In the genomic region with DNA sequence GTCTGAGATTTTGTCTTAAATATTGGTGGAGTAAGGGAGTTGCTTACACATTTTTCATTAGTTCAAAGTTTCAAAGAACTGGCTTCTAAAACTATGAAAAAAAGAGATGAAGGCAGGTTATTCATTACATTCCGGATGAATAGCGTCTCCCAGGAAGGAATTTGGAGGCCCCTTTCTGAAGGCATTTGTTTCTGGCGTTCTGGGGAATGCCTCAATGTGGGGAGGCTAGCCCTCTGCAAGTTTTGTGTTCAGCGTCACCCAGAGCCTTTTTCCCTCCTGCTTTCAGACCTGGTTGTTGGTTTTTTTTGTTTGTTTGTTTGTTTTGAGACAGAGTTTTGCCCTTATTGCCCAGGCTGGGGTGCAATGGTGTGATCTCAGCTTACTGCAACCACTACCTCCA, we compare ENCODE assay signal across 20 cellular contexts. TPM values are rescaled to one million over a fixed set of nuclear protein-coding genes. Genes with fewer than 3 reads are reported as not detected.
"Had no signal": no experiment of that assay in that cellular context is flagged by ENCODE, and none has a peak within 500 bp of the region (broad histone marks: within the 10 kb centered on the region; RNA-seq: fewer than 3 reads in every experiment).

No MANE protein-coding gene starts in this region.

- DNase-seq: activated CD4-positive, alpha-beta T cell treated with anti-CD3 and anti-CD28 coated beads for 36 hours; activated CD8-positive, alpha-beta memory T cell treated with anti-CD3 and anti-CD28 coated beads, Interleukin-2, amount 50 U/mL, for 4 hours; activated CD8-positive, alpha-beta T cell treated with anti-CD3 and anti-CD28 coated beads for 36 hours; activated gamma-delta T cell treated with Interleukin-2 at 50 U/mL for 16 hours; activated naive CD8-positive, alpha-beta T cell treated with anti-CD3 and anti-CD28 coated beads for 36 hours; activated T-cell treated with anti-CD3 and anti-CD28 coated beads, Interleukin-2, amount 50 U/mL, for 72 hours; aorta; colonic mucosa; effector CD8-positive, alpha-beta T cell; gastrocnemius medialis; heart right ventricle; lower lobe of right lung; naive thymus-derived CD4-positive, alpha-beta T cell; stimulated activated CD4-positive, alpha-beta T cell treated with anti-CD3 and anti-CD28 coated beads, Interleukin-4, amount 100 ng/mL, for 1 hour; stimulated activated CD8-positive, alpha-beta memory T cell treated with anti-CD3 and anti-CD28 coated beads, Interleukin-4, amount 100 ng/mL, for 48 hours; stimulated activated naive CD8-positive, alpha-beta T cell treated with anti-CD3 and anti-CD28 coated beads, Interleukin-15, Interleukin-2, amounts not matched to agents 100 U/mL and 50 U/mL, for 24 hours; T-cell; T1000 had no signal

- H3K9me3 Mint-ChIP-seq: activated CD8-positive, alpha-beta T cell treated with anti-CD3 and anti-CD28 coated beads for 36 hours; activated naive CD8-positive, alpha-beta T cell treated with anti-CD3 and anti-CD28 coated beads for 36 hours; activated T-cell treated with anti-CD3 and anti-CD28 coated beads, Interleukin-2, amount 50 U/mL, for 72 hours; T-cell had no signal

- H3K36me3 ChIP-seq: colonic mucosa, gastrocnemius medialis, lower lobe of right lung, thoracic aorta had no signal

- H3K4me1 ChIP-seq: colonic mucosa, gastrocnemius medialis had no signal

- H3K4me1 Mint-ChIP-seq: activated CD4-positive, alpha-beta T cell treated with anti-CD3 and anti-CD28 coated beads for 36 hours; activated naive CD8-positive, alpha-beta T cell treated with anti-CD3 and anti-CD28 coated beads for 36 hours; naive thymus-derived CD4-positive, alpha-beta T cell; T-cell had no signal

- H3K4me3 ChIP-seq: colonic mucosa, gastrocnemius medialis, heart right ventricle, lower lobe of right lung, thoracic aorta had no signal

- ATAC-seq: activated CD4-positive, alpha-beta T cell treated with anti-CD3 and anti-CD28 coated beads for 36 hours; activated CD8-positive, alpha-beta T cell treated with anti-CD3 and anti-CD28 coated beads for 36 hours; activated T-cell treated with anti-CD3 and anti-CD28 coated beads, Interleukin-2, amount 50 U/mL, for 72 hours; gastrocnemius medialis; lower lobe of right lung; naive thymus-derived CD4-positive, alpha-beta T cell; stimulated activated naive CD8-positive, alpha-beta T cell treated with anti-CD3 and anti-CD28 coated beads, Interleukin-15, Interleukin-2, amounts not matched to agents 100 U/mL and 50 U/mL, for 24 hours; T-cell had no signal

- H3K36me3 Mint-ChIP-seq: activated naive CD8-positive, alpha-beta T cell treated with anti-CD3 and anti-CD28 coated beads for 36 hours; naive thymus-derived CD4-positive, alpha-beta T cell; T-cell had no signal

- H3K4me3 Mint-ChIP-seq: activated CD4-positive, alpha-beta T cell treated with anti-CD3 and anti-CD28 coated beads for 36 hours; activated CD8-positive, alpha-beta T cell treated with anti-CD3 and anti-CD28 coated beads for 36 hours; activated naive CD8-positive, alpha-beta T cell treated with anti-CD3 and anti-CD28 coated beads for 36 hours; activated T-cell treated with anti-CD3 and anti-CD28 coated beads, Interleukin-2, amount 50 U/mL, for 72 hours; naive thymus-derived CD4-positive, alpha-beta T cell; T-cell had no signal

- H3K27ac Mint-ChIP-seq: activated CD4-positive, alpha-beta T cell treated with anti-CD3 and anti-CD28 coated beads for 36 hours; activated CD8-positive, alpha-beta T cell treated with anti-CD3 and anti-CD28 coated beads for 36 hours; activated naive CD8-positive, alpha-beta T cell treated with anti-CD3 and anti-CD28 coated beads for 36 hours; activated T-cell treated with anti-CD3 and anti-CD28 coated beads, Interleukin-2, amount 50 U/mL, for 72 hours; naive thymus-derived CD4-positive, alpha-beta T cell; T-cell had no signal

- H3K27ac ChIP-seq: colonic mucosa, gastrocnemius medialis, lower lobe of right lung, thoracic aorta, VCaP had no signal

- H3K9me3 ChIP-seq: colonic mucosa, gastrocnemius medialis, heart right ventricle, lower lobe of right lung, thoracic aorta had no signal

- H3K27me3 ChIP-seq: colonic mucosa, gastrocnemius medialis, heart right ventricle had no signal

RNA-seq across cellular contexts. Expression of gene FAM124A, which starts 21.0 kb away (rescaled TPM):
- polyA plus RNA-seq: naive thymus-derived CD4-positive, alpha-beta T cell had no signal
